Comparison of ENCODE assay signal across 16 cellular contexts in the genomic region with DNA sequence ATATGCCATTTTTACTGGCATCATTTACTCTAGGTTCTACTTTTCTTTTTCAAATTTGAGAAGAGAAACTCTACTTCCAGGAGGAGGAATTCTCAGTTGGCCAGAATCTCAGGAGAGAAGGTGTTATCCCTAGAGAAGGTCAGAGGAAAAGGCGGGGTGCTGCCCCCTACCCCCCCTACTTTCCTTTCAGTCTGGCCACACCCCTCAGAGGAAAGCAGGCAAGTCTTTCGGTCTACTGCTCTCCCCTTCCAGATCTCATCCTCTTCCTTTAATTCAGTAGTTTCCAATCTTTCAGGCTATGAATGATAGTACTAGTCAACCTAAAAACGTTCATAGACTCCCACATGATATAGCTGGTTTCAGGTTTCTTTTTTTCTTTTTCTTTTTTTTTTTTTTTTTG.
A peak's percentile ranks its signal among the peaks of the same experiment; 100 is the strongest.
DNase-seq lines count a peak whose midpoint lies in the region; ATAC-seq, FAIRE-seq and TF ChIP-seq lines count a peak whose summit lies in the region.
"Had no signal": no experiment of that assay in that cellular context is flagged by ENCODE, and none has a peak within 500 bp of the region (broad histone marks: within the 10 kb centered on the region; RNA-seq: fewer than 3 reads in every experiment).

No MANE protein-coding gene starts in this region.

- no peak for TF ChIP-seq POLR2A in gastrocnemius medialis (IDR thresholded peaks at IDR 0.05)

- no peaks in the 10 kb centered on the region for H3K9me2 ChIP-seq in Loucy (replicated peaks; ENCODE audit: low read depth, low read length)

- FAIRE-seq in GM19239 (lab: Jason Lieb, UNC), result no peak
- FAIRE-seq: H54 had no signal

- H4K20me1 ChIP-seq in Loucy (ENCODE audit: insufficient read depth, low read length, poor library complexity, severe bottlenecking), result no peaks in the 10 kb centered on the region

- H3K27me3 ChIP-seq in ACC112 (ENCODE audit: insufficient read depth, low read length) (no peaks in the 10 kb centered on the region), Loucy (ENCODE audit: insufficient read depth, low read length, poor library complexity, severe bottlenecking) (no peaks in the 10 kb centered on the region), gastrocnemius medialis (no peaks in the 10 kb centered on the region)

- H2AFZ ChIP-seq in ACC112 (ENCODE audit: low read length, unreplicated experiment) (peak overlapping the region; percentile 62), Loucy (ENCODE audit: low read length) (no peak overlapping the region; the same call in 1 of the 2 replicates)

- peaks cover 16% of the 10 kb centered on the region for H3K4me1 Mint-ChIP-seq in osteocyte (ENCODE audit: unreplicated experiment)

- H3K4me1 ChIP-seq in ACC112 (ENCODE audit: control insufficient read depth, insufficient read depth, low read length, unreplicated experiment) (no peaks in the 10 kb centered on the region), Loucy (ENCODE audit: insufficient read depth, low read length, poor library complexity, severe bottlenecking) (peaks cover 12% of the 10 kb centered on the region), gastrocnemius medialis (no peaks in the 10 kb centered on the region)

- no peak overlapping the region for H3K4me3 ChIP-seq in ACC112 (ENCODE audit: low read depth, low read length)
- H3K4me3 ChIP-seq in Loucy (ENCODE audit: low read length, poor library complexity, severe bottlenecking), result no peak overlapping the region
- H3K4me3 ChIP-seq in gastrocnemius medialis, result no peak overlapping the region

- in situ Hi-C loops in gastrocnemius medialis (cut with MboI; ENCODE audit: low sequenced_read_pairs in 4 of 4), result no loop called here

- DNase-seq in iris pigment epithelial cell (ENCODE audit: low read depth) (peak; percentile 16), osteocyte (ENCODE audit: extremely low spot score, unreplicated experiment) (no peak), GM19239 (ENCODE audit: insufficient read length, low spot score) (no peak), gastrocnemius medialis (no peak), Kasumi-1 (lab: John Stamatoyannopoulos, UW) (no peak), head of caudate nucleus (no peak)
- DNase-seq: DMS79, NCI-H1105, NCI-H2029, NCI-H524 treated with DMSO at 0.1 percent for 48 hours, PC-3, RPMI8226, SHP77 had no signal

- peak overlapping the region; percentile 34 for H3K27ac Mint-ChIP-seq in osteocyte (ENCODE audit: unreplicated experiment)

- H3K36me3 ChIP-seq in ACC112 (ENCODE audit: insufficient read depth, low read length), result no peaks in the 10 kb centered on the region
- H3K36me3 ChIP-seq in Loucy (ENCODE audit: insufficient read depth, low read length), result no peaks in the 10 kb centered on the region
- no peaks in the 10 kb centered on the region for H3K36me3 ChIP-seq in gastrocnemius medialis

- H3K4me2 ChIP-seq in Loucy (ENCODE audit: low read depth, low read length, poor library complexity, severe bottlenecking), result no peak overlapping the region

- no peak overlapping the region for H3K4me3 Mint-ChIP-seq in osteocyte (ENCODE audit: unreplicated experiment)

- TF ChIP-seq CTCF in Loucy (conservative IDR thresholded peaks at IDR 0.05; ENCODE audit: low read length), result no peak
- TF ChIP-seq CTCF in osteocyte (IDR thresholded peaks at IDR 0.05), result no peak
- no peak for TF ChIP-seq CTCF in gastrocnemius medialis (IDR thresholded peaks at IDR 0.05 in 4 of 5, conservative IDR thresholded peaks at IDR 0.05 in 1 of 5)

- H3K27ac ChIP-seq in ACC112 (ENCODE audit: low read depth, low read length) (no peak overlapping the region), gastrocnemius medialis (no peak overlapping the region)

- no peaks in the 10 kb centered on the region for H3K27me3 Mint-ChIP-seq in osteocyte (ENCODE audit: unreplicated experiment)

- ATAC-seq in gastrocnemius medialis, result no peak
- ATAC-seq: PC-3 had no signal

- H3K9ac ChIP-seq in Loucy (ENCODE audit: low read depth, low read length, poor library complexity, severe bottlenecking), result peak overlapping the region; percentile 26

- H3K36me3 Mint-ChIP-seq in osteocyte (ENCODE audit: unreplicated experiment), result no peaks in the 10 kb centered on the region

- H3K79me2 ChIP-seq in ACC112 (ENCODE audit: control insufficient read depth, insufficient read depth, low read length, unreplicated experiment), result no peaks in the 10 kb centered on the region
- H3K79me2 ChIP-seq in Loucy (ENCODE audit: insufficient read depth, low read length), result no peaks in the 10 kb centered on the region

- intact Hi-C loops in gastrocnemius medialis (cut with DNase I; ENCODE audit: low total_unique reads), result no loop called here
- intact Hi-C loops in head of caudate nucleus (cut with DNase I), result no loop called here

- no peaks in the 10 kb centered on the region for H3F3A ChIP-seq in Loucy (ENCODE audit: low read depth)

- H3K9me3 ChIP-seq in Loucy (ENCODE audit: insufficient read depth, low read depth, low read length), result no peaks in the 10 kb centered on the region
- no peaks in the 10 kb centered on the region for H3K9me3 ChIP-seq in gastrocnemius medialis

- H3K9me3 Mint-ChIP-seq in osteocyte (ENCODE audit: unreplicated experiment), result no peaks in the 10 kb centered on the region
